Comparison of ENCODE assay signal across 19 cellular contexts in genomic region chr3:186487037-186487436, GRCh38. TPM values are rescaled to one million over a fixed set of nuclear protein-coding genes. Genes with fewer than 3 reads are reported as not detected.
A peak's percentile ranks its signal among the peaks of the same experiment; 100 is the strongest.
DNase-seq lines count a peak whose midpoint lies in the region; ATAC-seq, FAIRE-seq and TF ChIP-seq lines count a peak whose summit lies in the region.
"Had no signal": no experiment of that assay in that cellular context is flagged by ENCODE, and none has a peak within 500 bp of the region (broad histone marks: within the 10 kb centered on the region; RNA-seq: fewer than 3 reads in every experiment).

No MANE protein-coding gene starts in this region.

- no peaks in the 10 kb centered on the region for H3K36me3 ChIP-seq in mucosa of descending colon (ENCODE audit: low read depth)
- no peaks in the 10 kb centered on the region for H3K36me3 ChIP-seq in MM.1S (replicated peaks; ENCODE audit: insufficient read depth, low read length)
- H3K36me3 ChIP-seq in esophagus squamous epithelium, result no peaks in the 10 kb centered on the region
- H3K36me3 ChIP-seq: BLaER1, HAP-1 had no signal

- no peaks in the 10 kb centered on the region for H4K20me1 ChIP-seq in MM.1S (ENCODE audit: insufficient read depth, low read length)
- H4K20me1 ChIP-seq: BLaER1 had no signal

- ATAC-seq in mucosa of descending colon, result peak; percentile 58
- ATAC-seq: CD8-positive, alpha-beta T cell had no signal

- H3K4me1 ChIP-seq in mucosa of descending colon (ENCODE audit: low read depth) (no peaks in the 10 kb centered on the region), MM.1S (ENCODE audit: low read length) (peaks cover 13% of the 10 kb centered on the region), esophagus squamous epithelium (no peaks in the 10 kb centered on the region)
- H3K4me1 ChIP-seq: HAP-1 had no signal

- H2AFZ ChIP-seq in MM.1S (ENCODE audit: low read length), result no peak overlapping the region

- FAIRE-seq in GM12891 (lab: Jason Lieb, UNC), result peak; percentile 5
- FAIRE-seq: A204.1, G401.6 had no signal

- DNase-seq in GM12891 (ENCODE audit: insufficient read length, low spot score) (no peak), mucosa of descending colon (no peak), MM.1S (no peak), esophagus squamous epithelium (lab: John Stamatoyannopoulos, UW) (no peak)
- no peak for DNase-seq in activated effector memory CD4-positive, alpha-beta T cell treated with Interleukin-2 at 50 U/mL for 16 hours
- DNase-seq: Caco-2; CD4-positive, CD25-positive, alpha-beta regulatory T cell; CD8-positive, alpha-beta T cell; DMS153; DND-41; GOT3; HFFc6 had no signal

- 91 to 92% methylated on average over 4 of the region's 4 CpGs for WGBS in esophagus squamous epithelium, 2 donors

- no peak overlapping the region for H3K9ac ChIP-seq in MM.1S (ENCODE audit: low read length)
- H3K9ac ChIP-seq: BLaER1 had no signal

- H3K4me3 ChIP-seq in mucosa of descending colon (no peak overlapping the region), MM.1S (ENCODE audit: low read length) (no peak overlapping the region), esophagus squamous epithelium (no peak overlapping the region)
- H3K4me3 ChIP-seq: BLaER1, HAP-1 had no signal

- no peaks in the 10 kb centered on the region for H3K9me2 ChIP-seq in MM.1S (replicated peaks; ENCODE audit: insufficient read depth, low read length)

- no peaks in the 10 kb centered on the region for H3K79me2 ChIP-seq in MM.1S (ENCODE audit: low read length)

- H3K27me3 ChIP-seq in MM.1S (replicated peaks; ENCODE audit: insufficient read depth, low read length) (no peaks in the 10 kb centered on the region), esophagus squamous epithelium (peaks cover 0 to 24% (median 0%) of the 10 kb centered on the region in 4 donors)
- H3K27me3 ChIP-seq: BLaER1 had no signal

- no peaks in the 10 kb centered on the region for H3F3A ChIP-seq in MM.1S (ENCODE audit: insufficient read depth, low read length)

- TF ChIP-seq POLR2A in GM12891 (IDR thresholded peaks at IDR 0.05; ENCODE audit: low read depth, low read length) (no peak), esophagus squamous epithelium (IDR thresholded peaks at IDR 0.05) (no peak)

- H3K9me3 ChIP-seq in mucosa of descending colon (no peaks in the 10 kb centered on the region), MM.1S (replicated peaks; ENCODE audit: insufficient read depth, low read length) (no peaks in the 10 kb centered on the region), esophagus squamous epithelium (no peaks in the 10 kb centered on the region)
- H3K9me3 ChIP-seq: BLaER1, Caco-2, HAP-1 had no signal

- intact Hi-C loops in mucosa of descending colon (cut with DNase I, micrococcal nuclease) (no loop called here), esophagus squamous epithelium (cut with DNase I) (no loop called here)

- H3K27ac ChIP-seq in VCaP, result peak overlapping the region; percentile 15; the same call in 1 of the 2 replicates
- H3K27ac ChIP-seq in MM.1S (ENCODE audit: low read length), result no peak overlapping the region
- no peak overlapping the region for H3K27ac ChIP-seq in esophagus squamous epithelium
- H3K27ac ChIP-seq: 22Rv1, BLaER1, C4-2B had no signal

- no peak overlapping the region for H3K4me2 ChIP-seq in MM.1S (ENCODE audit: low read depth, low read length)
- H3K4me2 ChIP-seq: BLaER1 had no signal

- TF ChIP-seq CTCF in VCaP (conservative IDR thresholded peaks at IDR 0.05) (no peak), mucosa of descending colon (IDR thresholded peaks at IDR 0.05) (no peak), MM.1S (IDR thresholded peaks at IDR 0.05; ENCODE audit: low read length) (no peak), esophagus squamous epithelium (IDR thresholded peaks at IDR 0.05) (no peak)

TF ChIP-seq in GM12891, 5 proteins besides CTCF, POLR2A, EP300 and RAD21:
- TF ChIP-seq POU2F2 (IDR thresholded peaks at IDR 0.05; ENCODE audit: low read depth, low read length), result no peak
- TF ChIP-seq SPI1 (IDR thresholded peaks at IDR 0.05; ENCODE audit: low read depth, low read length), result no peak
- no peak for TF ChIP-seq PAX5 (IDR thresholded peaks at IDR 0.05; ENCODE audit: insufficient read depth, low read length, severe bottlenecking)
- TF ChIP-seq POLR2AphosphoS5 (IDR thresholded peaks at IDR 0.05; ENCODE audit: low read depth, low read length), result no peak
- no peak for TF ChIP-seq TAF1 (IDR thresholded peaks at IDR 0.05; ENCODE audit: low read depth, low read length)

RNA-seq across cellular contexts. Expression of gene CRYGS, which starts 57.1 kb away (rescaled TPM):
- polyA plus RNA-seq in GM12891 (2012; ENCODE audit: low read depth, missing spikeins), result 2.1 TPM
- 1 to 10 TPM; 3.2 to 3.9 (median 3.8) TPM for total RNA-seq in mucosa of descending colon
- 1 to 10 TPM in 3 of 4 donors, under 1 TPM in 1; 0.26 to 2.7 (median 1.6) TPM for total RNA-seq in esophagus squamous epithelium
